11 cellular contexts compared by ENCODE assay signal in genomic region chr22:39524089-39524752, GRCh38. TPM values are rescaled to one million over a fixed set of nuclear protein-coding genes. Genes with fewer than 3 reads are reported as not detected.
DNase-seq lines count a peak whose midpoint lies in the region; ATAC-seq and TF ChIP-seq lines count a peak whose summit lies in the region.
"Had no signal": no experiment of that assay in that cellular context is flagged by ENCODE, and none has a peak within 500 bp of the region (broad histone marks: within the 10 kb centered on the region; RNA-seq: fewer than 3 reads in every experiment).

No MANE protein-coding gene starts in this region.

- H3K27me3 ChIP-seq in testis = no peaks in the 10 kb centered on the region
- H3K27me3 ChIP-seq: upper lobe of left lung had no signal

- peaks cover 0 to 7% (median 1%) of the 10 kb centered on the region in 3 donors for H3K27me3 Mint-ChIP-seq in CD14-positive monocyte (ENCODE audit: low read depth in 3 of 3)
- H3K27me3 Mint-ChIP-seq in activated naive CD8-positive, alpha-beta T cell treated with anti-CD3 and anti-CD28 coated beads for 36 hours = peaks cover 10% of the 10 kb centered on the region
- H3K27me3 Mint-ChIP-seq in natural killer cell treated with Interleukin-12 subunit alpha and Interleukin-12 subunit beta and Interleukin-15 and Interleukin-18, amount 100 ng/mL, for 72 hours = no peaks in the 10 kb centered on the region

- ATAC-seq in natural killer cell treated with Interleukin-12 subunit alpha and Interleukin-12 subunit beta and Interleukin-15 and Interleukin-18, amount 100 ng/mL, for 72 hours = no peak
- ATAC-seq in HG02678 (IDR thresholded peaks at IDR 0.05; ENCODE audit: unreplicated experiment) (no peak), GM19351 (IDR thresholded peaks at IDR 0.05; ENCODE audit: unreplicated experiment) (no peak), GM19023 (IDR thresholded peaks at IDR 0.05; ENCODE audit: unreplicated experiment) (no peak)

- intact Hi-C loops in CD14-positive monocyte (cut with micrococcal nuclease) (loop anchor here (5.0 to 10.0 kb wide), 3 partner anchors 119 to 769 kb away; partner anchors contain the start of genes CBX7 (in 1 of the 2) and SUN2 (in 1 of the 2)), testis (cut with DNase I; ENCODE audit: low total_unique reads) (loop anchor here (10.0 kb wide), 2 partner anchors 209 to 349 kb away; partner anchors contain the start of gene RPL3)

- H3K9me3 ChIP-seq in testis = no peaks in the 10 kb centered on the region
- H3K9me3 ChIP-seq: prostate gland, upper lobe of left lung had no signal

- H3K4me3 ChIP-seq in testis = no peak overlapping the region

- H3K36me3 Mint-ChIP-seq in CD14-positive monocyte = peaks cover 44 to 71% of the 10 kb centered on the region in 2 donors
- peaks cover 69% of the 10 kb centered on the region for H3K36me3 Mint-ChIP-seq in activated naive CD8-positive, alpha-beta T cell treated with anti-CD3 and anti-CD28 coated beads for 36 hours
- H3K36me3 Mint-ChIP-seq in natural killer cell treated with Interleukin-12 subunit alpha and Interleukin-12 subunit beta and Interleukin-15 and Interleukin-18, amount 100 ng/mL, for 72 hours = peaks cover 20% of the 10 kb centered on the region

- no peak for TF ChIP-seq POLR2A in testis (IDR thresholded peaks at IDR 0.05)

- no peaks in the 10 kb centered on the region for H3K36me3 ChIP-seq in testis (ENCODE audit: low read depth, missing control alignments)

- H3K4me1 Mint-ChIP-seq in CD14-positive monocyte = peaks cover 72% of the 10 kb centered on the region
- H3K4me1 Mint-ChIP-seq in activated naive CD8-positive, alpha-beta T cell treated with anti-CD3 and anti-CD28 coated beads for 36 hours = peaks cover 65% of the 10 kb centered on the region
- H3K4me1 Mint-ChIP-seq in natural killer cell treated with Interleukin-12 subunit alpha and Interleukin-12 subunit beta and Interleukin-15 and Interleukin-18, amount 100 ng/mL, for 72 hours (ENCODE audit: low read depth in 2 of 2) = peaks cover 60 to 75% of the 10 kb centered on the region in 2 donors

- no peak for TF ChIP-seq CTCF in CD14-positive monocyte (IDR thresholded peaks at IDR 0.05)
- TF ChIP-seq CTCF in testis (IDR thresholded peaks at IDR 0.05) = no peak

- 55 to 69% methylated on average over 9 to 13 of the region's 13 CpGs for WGBS in testis, 2 donors

- H3K27ac ChIP-seq in testis = no peak overlapping the region

- no peak overlapping the region for H3K4me3 Mint-ChIP-seq in CD14-positive monocyte
- peak overlapping the region; percentile 40 for H3K4me3 Mint-ChIP-seq in activated naive CD8-positive, alpha-beta T cell treated with anti-CD3 and anti-CD28 coated beads for 36 hours
- H3K4me3 Mint-ChIP-seq in natural killer cell treated with Interleukin-12 subunit alpha and Interleukin-12 subunit beta and Interleukin-15 and Interleukin-18, amount 100 ng/mL, for 72 hours = peak overlapping the region; percentile 65

- no peak for DNase-seq in CD14-positive monocyte (ENCODE audit: low spot score)
- peak; percentile 39 for DNase-seq in HCEC 1CT
- no peak for DNase-seq in activated naive CD8-positive, alpha-beta T cell treated with anti-CD3 and anti-CD28 coated beads for 36 hours
- DNase-seq in natural killer cell treated with Interleukin-12 subunit alpha and Interleukin-12 subunit beta and Interleukin-15 and Interleukin-18, amount 100 ng/mL, for 72 hours (ENCODE audit: low spot score) = no peak
- DNase-seq in testis = no peak
- DNase-seq: NCI-H2081 had no signal

- peaks cover 58% of the 10 kb centered on the region for H3K4me1 ChIP-seq in testis

- peak overlapping the region in 5 of 7 donors; percentile 37 to 87 (median 77) for H3K27ac Mint-ChIP-seq in CD14-positive monocyte
- H3K27ac Mint-ChIP-seq in activated naive CD8-positive, alpha-beta T cell treated with anti-CD3 and anti-CD28 coated beads for 36 hours = peak overlapping the region; percentile 62
- H3K27ac Mint-ChIP-seq in natural killer cell treated with Interleukin-12 subunit alpha and Interleukin-12 subunit beta and Interleukin-15 and Interleukin-18, amount 100 ng/mL, for 72 hours = peak overlapping the region; percentile 59 to 79

- H3K9me3 Mint-ChIP-seq in CD14-positive monocyte = no peaks in the 10 kb centered on the region
- no peaks in the 10 kb centered on the region for H3K9me3 Mint-ChIP-seq in activated naive CD8-positive, alpha-beta T cell treated with anti-CD3 and anti-CD28 coated beads for 36 hours
- H3K9me3 Mint-ChIP-seq in natural killer cell treated with Interleukin-12 subunit alpha and Interleukin-12 subunit beta and Interleukin-15 and Interleukin-18, amount 100 ng/mL, for 72 hours = no peaks in the 10 kb centered on the region

RNA-seq across cellular contexts. Expression of gene ATF4, which starts 3.9 kb away (rescaled TPM):
- polyA plus RNA-seq in CD14-positive monocyte = 10 to 100 TPM; 55.1 to 59.0 TPM
- 100 to 1,000 TPM; 806 to 814 TPM for total RNA-seq in activated naive CD8-positive, alpha-beta T cell treated with anti-CD3 and anti-CD28 coated beads for 36 hours
- 100 to 1,000 TPM; 463 to 472 TPM for total RNA-seq in natural killer cell treated with Interleukin-12 subunit alpha and Interleukin-12 subunit beta and Interleukin-15 and Interleukin-18, amount 100 ng/mL, for 72 hours
- total RNA-seq in testis = 100 to 1,000 TPM; 192 to 228 TPM
- polyA plus RNA-seq in testis (ENCODE audit: insufficient read depth, low read depth, low replicate concordance) = 227 TPM

RNA-seq across cellular contexts. Expression of gene RPS19BP1, which starts 8.3 kb away (rescaled TPM):
- polyA plus RNA-seq in CD14-positive monocyte = 100 to 1,000 TPM in 1 of 2 donors, 10 to 100 TPM in 1; 73.5 to 106 TPM
- 100 to 1,000 TPM; 104 to 113 TPM for total RNA-seq in activated naive CD8-positive, alpha-beta T cell treated with anti-CD3 and anti-CD28 coated beads for 36 hours
- total RNA-seq in natural killer cell treated with Interleukin-12 subunit alpha and Interleukin-12 subunit beta and Interleukin-15 and Interleukin-18, amount 100 ng/mL, for 72 hours = 100 to 1,000 TPM in 1 of 2 donors, 10 to 100 TPM in 1; 84.1 to 122 TPM
- 100 to 1,000 TPM; 156 to 158 TPM for total RNA-seq in testis
- 97.7 TPM for polyA plus RNA-seq in testis (ENCODE audit: insufficient read depth, low read depth, low replicate concordance)

RNA-seq across cellular contexts. Expression of gene MIEF1, which starts 22.1 kb away (rescaled TPM):
- polyA plus RNA-seq in CD14-positive monocyte = 10 to 100 TPM; 13.3 to 14.0 TPM
- 10 to 100 TPM; 62.9 to 65.0 TPM for total RNA-seq in activated naive CD8-positive, alpha-beta T cell treated with anti-CD3 and anti-CD28 coated beads for 36 hours
- total RNA-seq in natural killer cell treated with Interleukin-12 subunit alpha and Interleukin-12 subunit beta and Interleukin-15 and Interleukin-18, amount 100 ng/mL, for 72 hours = 10 to 100 TPM; 49.6 to 71.2 TPM
- 100 to 1,000 TPM in 1 of 2 donors, 10 to 100 TPM in 1; 60.6 to 120 TPM for total RNA-seq in testis
- polyA plus RNA-seq in testis (ENCODE audit: insufficient read depth, low read depth, low replicate concordance) = 78.2 TPM

RNA-seq across cellular contexts. Expression of gene CACNA1I, which starts 46.3 kb away (rescaled TPM):
- polyA plus RNA-seq in CD14-positive monocyte (not detected), testis (ENCODE audit: insufficient read depth, low read depth, low replicate concordance) (1.3 TPM)
- under 1 TPM; 0.26 to 0.27 TPM for total RNA-seq in activated naive CD8-positive, alpha-beta T cell treated with anti-CD3 and anti-CD28 coated beads for 36 hours
- under 1 TPM in 1 of 2 donors, not detected in 1; 0.17 TPM for total RNA-seq in natural killer cell treated with Interleukin-12 subunit alpha and Interleukin-12 subunit beta and Interleukin-15 and Interleukin-18, amount 100 ng/mL, for 72 hours
- 1 to 10 TPM; 1.7 to 2.0 TPM for total RNA-seq in testis

Comparison
In these comparisons a context has a peak if more than half of its experiments do, and no peak if none do; other contexts are left out.
1. H3K4me3 Mint-ChIP-seq: peak in activated naive CD8-positive, alpha-beta T cell treated with anti-CD3 and anti-CD28 coated beads for 36 hours (single experiment) and natural killer cell treated with Interleukin-12 subunit alpha and Interleukin-12 subunit beta and Interleukin-15 and Interleukin-18, amount 100 ng/mL, for 72 hours (single experiment); none in CD14-positive monocyte (0 of 2).
2. Peak in every context shown above with its lines, with median percentiles within 50 percentile points of each other: H3K27ac Mint-ChIP-seq.